In the genomic region with DNA sequence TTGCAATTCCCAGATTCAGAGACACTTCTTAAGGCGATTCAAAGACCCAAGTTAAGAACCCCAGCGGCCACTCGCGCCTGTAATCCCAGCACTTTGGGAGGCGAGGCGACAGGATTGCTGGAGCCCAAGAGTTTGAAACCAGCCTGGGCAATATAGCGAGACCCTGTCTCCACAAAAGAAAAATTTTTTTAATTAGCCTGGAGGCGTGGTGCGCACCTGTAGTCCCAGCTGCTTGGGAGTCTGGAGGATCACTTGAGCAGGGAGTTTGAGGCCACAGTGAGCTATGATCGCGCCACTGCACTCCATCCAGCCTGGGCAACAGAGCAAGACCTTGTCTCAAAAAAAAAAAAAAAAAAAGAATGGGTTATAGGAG, we compare ENCODE assay signal across 1 cellular context.
TF ChIP-seq lines count a peak whose summit lies in the region.

No MANE protein-coding gene starts in this region.

TF ChIP-seq in GM12878, 131 proteins besides CTCF, POLR2A, EP300 and RAD21 (continued from another document):
- TF ChIP-seq, protein P1, sequence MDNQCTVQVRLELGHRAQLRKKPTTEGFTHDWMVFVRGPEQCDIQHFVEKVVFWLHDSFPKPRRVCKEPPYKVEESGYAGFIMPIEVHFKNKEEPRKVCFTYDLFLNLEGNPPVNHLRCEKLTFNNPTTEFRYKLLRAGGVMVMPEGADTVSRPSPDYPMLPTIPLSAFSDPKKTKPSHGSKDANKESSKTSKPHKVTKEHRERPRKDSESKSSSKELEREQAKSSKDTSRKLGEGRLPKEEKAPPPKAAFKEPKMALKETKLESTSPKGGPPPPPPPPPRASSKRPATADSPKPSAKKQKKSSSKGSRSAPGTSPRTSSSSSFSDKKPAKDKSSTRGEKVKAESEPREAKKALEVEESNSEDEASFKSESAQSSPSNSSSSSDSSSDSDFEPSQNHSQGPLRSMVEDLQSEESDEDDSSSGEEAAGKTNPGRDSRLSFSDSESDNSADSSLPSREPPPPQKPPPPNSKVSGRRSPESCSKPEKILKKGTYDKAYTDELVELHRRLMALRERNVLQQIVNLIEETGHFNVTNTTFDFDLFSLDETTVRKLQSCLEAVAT (IDR thresholded peaks at IDR 0.05) = 0 out of 2 replicates have a peak, but pooled peaks have one; percentile 6
- TF ChIP-seq NR2F1 (conservative IDR thresholded peaks at IDR 0.05) = 0 out of 2 replicates have a peak, but pooled peaks have one; percentile 4
- TF ChIP-seq CHD2 (IDR thresholded peaks at IDR 0.05; ENCODE audit: borderline replicate concordance, low read depth, low read length) = no peak
- no peak for TF ChIP-seq BACH1 (IDR thresholded peaks at IDR 0.05; ENCODE audit: borderline replicate concordance)
- TF ChIP-seq, protein P2, sequence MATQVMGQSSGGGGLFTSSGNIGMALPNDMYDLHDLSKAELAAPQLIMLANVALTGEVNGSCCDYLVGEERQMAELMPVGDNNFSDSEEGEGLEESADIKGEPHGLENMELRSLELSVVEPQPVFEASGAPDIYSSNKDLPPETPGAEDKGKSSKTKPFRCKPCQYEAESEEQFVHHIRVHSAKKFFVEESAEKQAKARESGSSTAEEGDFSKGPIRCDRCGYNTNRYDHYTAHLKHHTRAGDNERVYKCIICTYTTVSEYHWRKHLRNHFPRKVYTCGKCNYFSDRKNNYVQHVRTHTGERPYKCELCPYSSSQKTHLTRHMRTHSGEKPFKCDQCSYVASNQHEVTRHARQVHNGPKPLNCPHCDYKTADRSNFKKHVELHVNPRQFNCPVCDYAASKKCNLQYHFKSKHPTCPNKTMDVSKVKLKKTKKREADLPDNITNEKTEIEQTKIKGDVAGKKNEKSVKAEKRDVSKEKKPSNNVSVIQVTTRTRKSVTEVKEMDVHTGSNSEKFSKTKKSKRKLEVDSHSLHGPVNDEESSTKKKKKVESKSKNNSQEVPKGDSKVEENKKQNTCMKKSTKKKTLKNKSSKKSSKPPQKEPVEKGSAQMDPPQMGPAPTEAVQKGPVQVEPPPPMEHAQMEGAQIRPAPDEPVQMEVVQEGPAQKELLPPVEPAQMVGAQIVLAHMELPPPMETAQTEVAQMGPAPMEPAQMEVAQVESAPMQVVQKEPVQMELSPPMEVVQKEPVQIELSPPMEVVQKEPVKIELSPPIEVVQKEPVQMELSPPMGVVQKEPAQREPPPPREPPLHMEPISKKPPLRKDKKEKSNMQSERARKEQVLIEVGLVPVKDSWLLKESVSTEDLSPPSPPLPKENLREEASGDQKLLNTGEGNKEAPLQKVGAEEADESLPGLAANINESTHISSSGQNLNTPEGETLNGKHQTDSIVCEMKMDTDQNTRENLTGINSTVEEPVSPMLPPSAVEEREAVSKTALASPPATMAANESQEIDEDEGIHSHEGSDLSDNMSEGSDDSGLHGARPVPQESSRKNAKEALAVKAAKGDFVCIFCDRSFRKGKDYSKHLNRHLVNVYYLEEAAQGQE (IDR thresholded peaks at IDR 0.05; ENCODE audit: low read depth, low read length) = no peak
- TF ChIP-seq, protein P3, sequence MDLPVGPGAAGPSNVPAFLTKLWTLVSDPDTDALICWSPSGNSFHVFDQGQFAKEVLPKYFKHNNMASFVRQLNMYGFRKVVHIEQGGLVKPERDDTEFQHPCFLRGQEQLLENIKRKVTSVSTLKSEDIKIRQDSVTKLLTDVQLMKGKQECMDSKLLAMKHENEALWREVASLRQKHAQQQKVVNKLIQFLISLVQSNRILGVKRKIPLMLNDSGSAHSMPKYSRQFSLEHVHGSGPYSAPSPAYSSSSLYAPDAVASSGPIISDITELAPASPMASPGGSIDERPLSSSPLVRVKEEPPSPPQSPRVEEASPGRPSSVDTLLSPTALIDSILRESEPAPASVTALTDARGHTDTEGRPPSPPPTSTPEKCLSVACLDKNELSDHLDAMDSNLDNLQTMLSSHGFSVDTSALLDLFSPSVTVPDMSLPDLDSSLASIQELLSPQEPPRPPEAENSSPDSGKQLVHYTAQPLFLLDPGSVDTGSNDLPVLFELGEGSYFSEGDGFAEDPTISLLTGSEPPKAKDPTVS (IDR thresholded peaks at IDR 0.05; ENCODE audit: low read depth, low read length) = no peak
- 0 out of 4 replicates have a peak, but pooled peaks of 1 of the 2 experiments have one; percentile 19 for TF ChIP-seq IKZF2 (IDR thresholded peaks at IDR 0.05)
